In genomic region chr6:105794263-105794662, GRCh38 we compare ENCODE assay signal across 8 cellular contexts.
DNase-seq lines count a peak whose midpoint lies in the region; ATAC-seq, FAIRE-seq and TF ChIP-seq lines count a peak whose summit lies in the region.

No MANE protein-coding gene starts in this region.

- POLR2A ChIA-PET in Caco-2 (lab: Charles Lee): no interaction called here
- POLR2A ChIA-PET in H1 (lab: Charles Lee; ENCODE audit: partially characterized antibody): no interaction called here
- POLR2A ChIA-PET in activated CD8-positive, alpha-beta T cell treated with anti-CD3 and anti-CD28 coated beads, Interleukin-2, amount 10 ng/mL, durations not matched to agents 7 days and 5 days (lab: Charles Lee): no interaction called here

- H3K4me3 ChIP-seq in Caco-2 (ENCODE audit: low read depth, low read length) (no peak overlapping the region), H1 (ENCODE audit: extremely low read depth in 1 of 4, insufficient read depth in 2 of 4, low read depth in 3 of 4, low read length in 4 of 4) (no peak overlapping the region), neural progenitor cell (no peak overlapping the region)

- H3K4me2 ChIP-seq in H1 (ENCODE audit: insufficient read depth in 1 of 2, low read depth in 2 of 2, low read length in 2 of 2) (no peak overlapping the region; a peak in 1 of 4 replicates), neural progenitor cell (no peak overlapping the region)

- FAIRE-seq in H1 (lab: Jason Lieb, UNC) (no peak), GM19239 (lab: Jason Lieb, UNC) (no peak)

- intact Hi-C loops in Caco-2 (cut with micrococcal nuclease; ENCODE audit: unreplicated experiment): no loop called here

- no peak overlapping the region for H2BK20ac ChIP-seq in H1 (ENCODE audit: low read length)

- H3K9me3 Mint-ChIP-seq in Caco-2 (ENCODE audit: unreplicated experiment) (no peaks in the 10 kb centered on the region), neural progenitor cell (no peaks in the 10 kb centered on the region)
- no peaks in the 10 kb centered on the region for H3K9me3 Mint-ChIP-seq in activated CD8-positive, alpha-beta T cell treated with anti-CD3 and anti-CD28 coated beads, Interleukin-2, amount 10 ng/mL, durations not matched to agents 7 days and 5 days (ENCODE audit: insufficient read depth)
- H3K9me3 Mint-ChIP-seq in stimulated activated naive CD8-positive, alpha-beta T cell treated with anti-CD3 and anti-CD28 coated beads, Interleukin-15, amount 100 ng/mL, for 72 hours: no peaks in the 10 kb centered on the region

- no peak overlapping the region for H2BK120ac ChIP-seq in H1 (replicated peaks; ENCODE audit: low read depth, low read length)

- H3K27ac Mint-ChIP-seq in Caco-2 (ENCODE audit: unreplicated experiment) (peak overlapping the region; percentile 53), neural progenitor cell (no peak overlapping the region)
- H3K27ac Mint-ChIP-seq in activated CD8-positive, alpha-beta T cell treated with anti-CD3 and anti-CD28 coated beads, Interleukin-2, amount 10 ng/mL, durations not matched to agents 7 days and 5 days: no peak overlapping the region
- no peak overlapping the region for H3K27ac Mint-ChIP-seq in stimulated activated naive CD8-positive, alpha-beta T cell treated with anti-CD3 and anti-CD28 coated beads, Interleukin-15, amount 100 ng/mL, for 72 hours

- WGBS in H1 (ENCODE audit: extremely low coverage in 1 of 2, insufficient coverage in 1 of 2, insufficient read length in 1 of 2, insufficient replicate concordance in 2 of 2, low coverage in 1 of 2, low lambda C conversion rate in 2 of 2, missing lambda C conversion rate in 1 of 2), 2 experiments: 48% methylated on average over 5 of the region's 5 CpGs; no CpG with 5 or more reads in 1 of the 2 experiments

- no peak overlapping the region; the same call in 1 of the 2 replicates for H4K8ac ChIP-seq in H1 (ENCODE audit: extremely low read depth, insufficient read depth, low read length)

- no TSS peak for BruUV-seq in Caco-2 (replicated peaks; lab: Mats Ljungman, UMichigan)

- H3K4me1 ChIP-seq in Caco-2 (0 out of 2 replicates have a peak, but pooled peaks cover 6% of the 10 kb centered on the region), H1 (replicated peaks in 1 of 4; ENCODE audit: control insufficient read depth in 3 of 4, insufficient read depth in 4 of 4, low read length in 3 of 4) (peaks cover 0 to 2% (median 0%) of the 10 kb centered on the region in 4 experiments; a peak in 1 of 7 replicates), neural progenitor cell (peaks cover 8% of the 10 kb centered on the region)

- no peak overlapping the region for H2BK15ac ChIP-seq in H1 (ENCODE audit: low read length)

- H3K23me2 ChIP-seq in H1 (ENCODE audit: low read depth, low read length): no peaks in the 10 kb centered on the region

- no peaks in the 10 kb centered on the region for H3K27me3 Mint-ChIP-seq in Caco-2 (ENCODE audit: insufficient read depth, unreplicated experiment)
- peaks cover 9% of the 10 kb centered on the region for H3K27me3 Mint-ChIP-seq in neural progenitor cell (ENCODE audit: insufficient read depth, low read depth)
- no peaks in the 10 kb centered on the region for H3K27me3 Mint-ChIP-seq in activated CD8-positive, alpha-beta T cell treated with anti-CD3 and anti-CD28 coated beads, Interleukin-2, amount 10 ng/mL, durations not matched to agents 7 days and 5 days (ENCODE audit: low read depth)
- H3K27me3 Mint-ChIP-seq in stimulated activated naive CD8-positive, alpha-beta T cell treated with anti-CD3 and anti-CD28 coated beads, Interleukin-15, amount 100 ng/mL, for 72 hours: peaks cover 7% of the 10 kb centered on the region

- H2BK12ac ChIP-seq in H1 (ENCODE audit: low read depth, low read length): peak overlapping the region; percentile 46

- H3K36me3 Mint-ChIP-seq in Caco-2 (ENCODE audit: insufficient read depth, unreplicated experiment) (no peaks in the 10 kb centered on the region), neural progenitor cell (no peaks in the 10 kb centered on the region)
- H3K36me3 Mint-ChIP-seq in activated CD8-positive, alpha-beta T cell treated with anti-CD3 and anti-CD28 coated beads, Interleukin-2, amount 10 ng/mL, durations not matched to agents 7 days and 5 days (ENCODE audit: low read depth): no peaks in the 10 kb centered on the region

- TF ChIP-seq CTCF in Caco-2 (IDR thresholded peaks at IDR 0.05; ENCODE audit: insufficient read depth in 1 of 2, low read depth in 1 of 2, low read length in 1 of 2, severe bottlenecking in 1 of 2, unreplicated experiment in 1 of 2): no peak
- no peak for TF ChIP-seq CTCF in H1 (IDR thresholded peaks at IDR 0.05; ENCODE audit: control extremely low read depth in 1 of 3, insufficient read depth in 1 of 3, low read depth in 1 of 3, low read length in 3 of 3)
- no peak for TF ChIP-seq CTCF in neural progenitor cell (IDR thresholded peaks at IDR 0.05)

- H2BK5ac ChIP-seq in H1 (ENCODE audit: low read depth, low read length): no peak overlapping the region

- no peak overlapping the region for H3K4ac ChIP-seq in H1 (replicated peaks; ENCODE audit: insufficient read length, low read depth, low read length)

- DNase-seq in Caco-2 (peak; percentile 56 to 67), NCI-H2107 (lab: John Stamatoyannopoulos, UW) (peak; percentile 35), H1 (ENCODE audit: low read depth in 1 of 2, low spot score in 2 of 2) (peak in 1 of 2 experiments; percentile 49), neural progenitor cell (ENCODE audit: low spot score) (peak; percentile 32), GM19239 (ENCODE audit: insufficient read length, low spot score) (no peak), NCI-H2227 treated with DMSO at 0.1 percent for 48 hours (lab: John Stamatoyannopoulos, UW) (no peak)
- DNase-seq in activated CD8-positive, alpha-beta T cell treated with anti-CD3 and anti-CD28 coated beads, Interleukin-2, amount 10 ng/mL, durations not matched to agents 7 days and 5 days: no peak
- no peak for DNase-seq in stimulated activated naive CD8-positive, alpha-beta T cell treated with anti-CD3 and anti-CD28 coated beads, Interleukin-15, amount 100 ng/mL, for 72 hours

- H4K20me1 ChIP-seq in H1 (replicated peaks in 1 of 2; ENCODE audit: control insufficient read depth in 1 of 2, insufficient read depth in 2 of 2, low read length in 2 of 2) (no peaks in the 10 kb centered on the region), neural progenitor cell (ENCODE audit: low read depth) (no peaks in the 10 kb centered on the region)

- no peak overlapping the region for H2AK5ac ChIP-seq in H1 (ENCODE audit: low read depth, low read length)

- no peak for TF ChIP-seq POLR2A in H1 (IDR thresholded peaks at IDR 0.05; ENCODE audit: control extremely low read depth in 1 of 2, low read depth in 2 of 2, low read length in 2 of 2)

- TF ChIP-seq RAD21 in H1 (IDR thresholded peaks at IDR 0.05 in 1 of 2, conservative IDR thresholded peaks at IDR 0.05 in 1 of 2; ENCODE audit: low read depth in 2 of 2, low read length in 2 of 2): 0 out of 4 replicates have a peak, but pooled peaks of 1 of the 2 experiments have one; percentile 8

- H3K4me1 Mint-ChIP-seq in Caco-2 (ENCODE audit: low read depth, unreplicated experiment): peaks cover 16% of the 10 kb centered on the region
- H3K4me1 Mint-ChIP-seq in neural progenitor cell: peaks cover 39% of the 10 kb centered on the region
- H3K4me1 Mint-ChIP-seq in activated CD8-positive, alpha-beta T cell treated with anti-CD3 and anti-CD28 coated beads, Interleukin-2, amount 10 ng/mL, durations not matched to agents 7 days and 5 days (ENCODE audit: low read depth): peaks cover 46% of the 10 kb centered on the region
- peaks cover 39% of the 10 kb centered on the region for H3K4me1 Mint-ChIP-seq in stimulated activated naive CD8-positive, alpha-beta T cell treated with anti-CD3 and anti-CD28 coated beads, Interleukin-15, amount 100 ng/mL, for 72 hours

- H3K27me3 ChIP-seq in Caco-2 (replicated peaks; ENCODE audit: control insufficient read depth, insufficient read depth, low read length): no peaks in the 10 kb centered on the region
- H3K27me3 ChIP-seq in H1 (replicated peaks in 1 of 4; ENCODE audit: control insufficient read depth in 3 of 4, extremely low read depth in 1 of 4, insufficient read depth in 3 of 4, low read length in 3 of 4): no peaks in the 10 kb centered on the region
- H3K27me3 ChIP-seq in neural progenitor cell: no peaks in the 10 kb centered on the region

- H3K36me3 ChIP-seq in Caco-2 (ENCODE audit: control insufficient read depth, insufficient read depth, low read length): no peaks in the 10 kb centered on the region
- H3K36me3 ChIP-seq in H1 (ENCODE audit: control insufficient read depth in 2 of 4, insufficient read depth in 4 of 4, low read length in 3 of 4): no peaks in the 10 kb centered on the region
- H3K36me3 ChIP-seq in neural progenitor cell: no peaks in the 10 kb centered on the region

- peak overlapping the region; percentile 14; the same call in 1 of the 2 replicates for H3K18ac ChIP-seq in H1 (ENCODE audit: extremely low read depth, low read length)

- H3K23ac ChIP-seq in H1 (ENCODE audit: insufficient read length): no peak overlapping the region

- H2AFZ ChIP-seq in H1 (ENCODE audit: low read length) (peak overlapping the region; percentile 66), neural progenitor cell (replicated peaks) (no peak overlapping the region)

- H3F3A ChIP-seq in neural progenitor cell (ENCODE audit: low read depth): no peaks in the 10 kb centered on the region

- H3K27ac ChIP-seq in H1 (ENCODE audit: low read depth, low read length) (no peak overlapping the region), neural progenitor cell (no peak overlapping the region)

- no peak overlapping the region for H4K91ac ChIP-seq in H1 (replicated peaks; ENCODE audit: insufficient read length, low read length)

- no peak overlapping the region for H3K4me3 Mint-ChIP-seq in Caco-2 (ENCODE audit: unreplicated experiment)
- H3K4me3 Mint-ChIP-seq in neural progenitor cell: no peak overlapping the region
- no peak overlapping the region for H3K4me3 Mint-ChIP-seq in activated CD8-positive, alpha-beta T cell treated with anti-CD3 and anti-CD28 coated beads, Interleukin-2, amount 10 ng/mL, durations not matched to agents 7 days and 5 days
- H3K4me3 Mint-ChIP-seq in stimulated activated naive CD8-positive, alpha-beta T cell treated with anti-CD3 and anti-CD28 coated beads, Interleukin-15, amount 100 ng/mL, for 72 hours: no peak overlapping the region

- H3K9me3 ChIP-seq in Caco-2 (no peaks in the 10 kb centered on the region), H1 (ENCODE audit: insufficient read depth in 2 of 2, low read depth in 1 of 2, low read length in 1 of 2) (no peaks in the 10 kb centered on the region), neural progenitor cell (ENCODE audit: low read depth) (no peaks in the 10 kb centered on the region)

- no peak for ATAC-seq in activated CD8-positive, alpha-beta T cell treated with anti-CD3 and anti-CD28 coated beads, Interleukin-2, amount 10 ng/mL, durations not matched to agents 7 days and 5 days
- ATAC-seq in stimulated activated naive CD8-positive, alpha-beta T cell treated with anti-CD3 and anti-CD28 coated beads, Interleukin-15, amount 100 ng/mL, for 72 hours: no peak

- no peaks in the 10 kb centered on the region for H3K79me1 ChIP-seq in H1 (ENCODE audit: low read depth, low read length)

- H3K79me2 ChIP-seq in H1 (ENCODE audit: control insufficient read depth in 1 of 2, insufficient read depth in 2 of 2, low read length in 2 of 2): no peaks in the 10 kb centered on the region
- H3K79me2 ChIP-seq in neural progenitor cell (ENCODE audit: low read depth): no peaks in the 10 kb centered on the region

- no peak for TF ChIP-seq EP300 in H1 (IDR thresholded peaks at IDR 0.05; ENCODE audit: borderline replicate concordance in 1 of 2, low read depth in 2 of 2, low read length in 2 of 2)

- no peak overlapping the region for H4K5ac ChIP-seq in H1 (ENCODE audit: insufficient read length, low read depth, low read length)

- no peak overlapping the region for H3K9ac ChIP-seq in H1 (replicated peaks in 1 of 4; ENCODE audit: extremely low read depth in 1 of 4, low read depth in 3 of 4, low read length in 3 of 4)
- H3K9ac ChIP-seq in neural progenitor cell: no peak overlapping the region

- CTCF ChIA-PET in Caco-2 (lab: Charles Lee) (interaction anchor here (0.7 kb wide), 1 partner anchor 328 kb away, joined by 5 read pairs; no protein-coding TSS in a partner anchor), H1 (lab: Charles Lee; ENCODE audit: partially characterized antibody) (interaction anchor here (1.0 kb wide), 1 partner anchor 41 kb away, joined by 4 read pairs; no protein-coding TSS in a partner anchor)
- CTCF ChIA-PET in activated CD8-positive, alpha-beta T cell treated with anti-CD3 and anti-CD28 coated beads, Interleukin-2, amount 10 ng/mL, durations not matched to agents 7 days and 5 days (lab: Charles Lee): no interaction called here

- H3K56ac ChIP-seq in H1 (replicated peaks; ENCODE audit: insufficient read length, low read depth, low read length): no peak overlapping the region

- H3K14ac ChIP-seq in H1 (ENCODE audit: insufficient read length): no peak overlapping the region

Comparison
In these comparisons a context has a peak if more than half of its experiments do, and no peak if none do; other contexts are left out.
1. DNase-seq: peak in Caco-2 (2 of 2), NCI-H2107 (single experiment) and neural progenitor cell (single experiment); none in activated CD8-positive, alpha-beta T cell treated with anti-CD3 and anti-CD28 coated beads, Interleukin-2, amount 10 ng/mL, durations not matched to agents 7 days and 5 days (single experiment), GM19239 (single experiment), stimulated activated naive CD8-positive, alpha-beta T cell treated with anti-CD3 and anti-CD28 coated beads, Interleukin-15, amount 100 ng/mL, for 72 hours (0 of 2) and NCI-H2227 treated with DMSO at 0.1 percent for 48 hours (single experiment).